Comparison of ENCODE assay signal across 8 cellular contexts in the genomic region with DNA sequence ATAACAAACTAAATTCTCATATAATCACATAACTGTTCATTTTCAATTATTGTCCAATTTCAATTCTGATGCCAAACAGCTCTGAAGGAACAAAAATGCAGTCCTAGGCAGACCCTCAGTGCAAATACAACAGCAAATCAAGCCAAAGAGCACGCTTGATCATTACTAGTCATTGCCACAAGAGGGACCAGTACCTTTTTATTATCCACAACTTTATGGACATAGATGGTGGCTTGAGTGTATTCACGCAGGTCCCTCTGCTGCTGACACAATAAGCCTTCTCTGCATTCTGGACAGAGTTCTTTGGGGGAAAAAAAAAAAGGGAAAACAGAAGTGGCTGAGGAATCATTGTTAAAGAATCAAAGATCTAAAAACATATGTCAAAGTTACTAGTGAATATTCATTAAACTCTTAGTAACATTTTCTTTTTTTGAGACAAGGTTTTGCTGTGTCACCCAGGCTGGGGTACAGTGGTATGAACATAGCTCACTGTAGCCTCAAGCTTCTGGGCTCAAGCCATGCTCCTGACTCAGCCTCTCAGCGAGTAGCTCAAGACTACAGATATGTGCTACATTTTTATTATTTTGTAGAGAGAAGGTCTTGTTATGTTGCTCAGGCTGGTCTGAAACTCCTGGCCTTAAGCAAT. TPM values are rescaled to one million over a fixed set of nuclear protein-coding genes. Genes with fewer than 3 reads are reported as not detected.
DNase-seq lines count a peak whose midpoint lies in the region; ATAC-seq and TF ChIP-seq lines count a peak whose summit lies in the region.

No MANE protein-coding gene starts in this region.

- H3K4me3 Mint-ChIP-seq in CD4-positive, CD25-positive, alpha-beta regulatory T cell = no peak overlapping the region

- H3K27me3 Mint-ChIP-seq in CD4-positive, CD25-positive, alpha-beta regulatory T cell = no peaks in the 10 kb centered on the region

- no peaks in the 10 kb centered on the region for H3K27me3 ChIP-seq in CD4-positive, CD25-positive, alpha-beta regulatory T cell (ENCODE audit: control insufficient read depth, insufficient read depth, low read length)
- H3K27me3 ChIP-seq in H7 (ENCODE audit: control insufficient read depth, insufficient read depth, low read length) = no peaks in the 10 kb centered on the region

- H3K4me1 Mint-ChIP-seq in CD4-positive, CD25-positive, alpha-beta regulatory T cell = peaks cover 20 to 32% (median 22%) of the 10 kb centered on the region in 4 donors

- H3K9me3 ChIP-seq in CD4-positive, CD25-positive, alpha-beta regulatory T cell (ENCODE audit: control insufficient read depth in 2 of 2, low read length in 2 of 2) = no peaks in the 10 kb centered on the region

- H3K27ac Mint-ChIP-seq in CD4-positive, CD25-positive, alpha-beta regulatory T cell = peak overlapping the region in 2 of 3 donors; percentile 51 to 88

- ATAC-seq in CD4-positive, CD25-positive, alpha-beta regulatory T cell (ENCODE audit: low read depth in 2 of 2) = peak in 1 of 2 donors; percentile 48
- ATAC-seq in HG02852 (IDR thresholded peaks at IDR 0.05; ENCODE audit: unreplicated experiment) (no peak), Right ventricle myocardium superior (ENCODE audit: poor library complexity) (no peak), GM21360 (IDR thresholded peaks at IDR 0.05; ENCODE audit: unreplicated experiment) (no peak)

- no peaks in the 10 kb centered on the region for H3K9me3 Mint-ChIP-seq in CD4-positive, CD25-positive, alpha-beta regulatory T cell

- H3K36me3 ChIP-seq in CD4-positive, CD25-positive, alpha-beta regulatory T cell (ENCODE audit: control insufficient read depth, insufficient read depth, low read length) = peaks cover 74% of the 10 kb centered on the region
- peaks cover 23% of the 10 kb centered on the region for H3K36me3 ChIP-seq in H7 (replicated peaks; ENCODE audit: control insufficient read depth, insufficient read depth, low read length)

- H3K27ac ChIP-seq in CD4-positive, CD25-positive, alpha-beta regulatory T cell (ENCODE audit: insufficient read depth, low read length, poor library complexity, severe bottlenecking) = no peak overlapping the region

- no peak overlapping the region for H3K4me3 ChIP-seq in CD4-positive, CD25-positive, alpha-beta regulatory T cell (ENCODE audit: low read depth, low read length)
- H3K4me3 ChIP-seq in H7 (ENCODE audit: insufficient read depth, low read depth, low read length) (no peak overlapping the region), fibroblast of villous mesenchyme (ENCODE audit: low read depth, low read length) (no peak overlapping the region)

- peak; percentile 55 for TF ChIP-seq CTCF in fibroblast of villous mesenchyme (IDR thresholded peaks at IDR 0.05; ENCODE audit: insufficient read depth, low read depth, low read length)

- intact Hi-C loops in Right ventricle myocardium superior (cut with DNase I) = no loop called here

- H3K4me1 ChIP-seq in CD4-positive, CD25-positive, alpha-beta regulatory T cell (ENCODE audit: control insufficient read depth, insufficient read depth, low read length, poor library complexity, severe bottlenecking) = no peaks in the 10 kb centered on the region

- peaks cover 44% of the 10 kb centered on the region for H3K36me3 Mint-ChIP-seq in CD4-positive, CD25-positive, alpha-beta regulatory T cell

- peak in 2 of 3 donors; percentile 24 to 65 for DNase-seq in CD4-positive, CD25-positive, alpha-beta regulatory T cell
- DNase-seq in H7 (peak; percentile 36), RPMI7951 (ENCODE audit: low read depth) (peak; percentile 82), fibroblast of villous mesenchyme (ENCODE audit: low read depth) (peak; percentile 50), superior temporal gyrus (ENCODE audit: extremely low spot score) (peak; percentile 66), Right ventricle myocardium superior (no peak)

RNA-seq across cellular contexts. Expression of gene RAP1GAP, which starts 34.3 kb away (rescaled TPM):
- total RNA-seq in CD4-positive, CD25-positive, alpha-beta regulatory T cell = 0.84 TPM
- polyA plus RNA-seq in CD4-positive, CD25-positive, alpha-beta regulatory T cell = not detected
- total RNA-seq in H7 (2014; rRNA removed; shearing (Covaris generic)) = 9.4 and 10.1 TPM in 2 replicates
- 0.59 and 0.96 TPM in 2 replicates for total RNA-seq in RPMI7951 (2014; rRNA removed; shearing (Covaris generic))
- total RNA-seq in fibroblast of villous mesenchyme (under 0.01 TPM in 1 of 2 replicates, not detected in the other), Right ventricle myocardium superior (3.7 TPM)
